Comparison of ENCODE assay signal across 8 cellular contexts in the genomic region with DNA sequence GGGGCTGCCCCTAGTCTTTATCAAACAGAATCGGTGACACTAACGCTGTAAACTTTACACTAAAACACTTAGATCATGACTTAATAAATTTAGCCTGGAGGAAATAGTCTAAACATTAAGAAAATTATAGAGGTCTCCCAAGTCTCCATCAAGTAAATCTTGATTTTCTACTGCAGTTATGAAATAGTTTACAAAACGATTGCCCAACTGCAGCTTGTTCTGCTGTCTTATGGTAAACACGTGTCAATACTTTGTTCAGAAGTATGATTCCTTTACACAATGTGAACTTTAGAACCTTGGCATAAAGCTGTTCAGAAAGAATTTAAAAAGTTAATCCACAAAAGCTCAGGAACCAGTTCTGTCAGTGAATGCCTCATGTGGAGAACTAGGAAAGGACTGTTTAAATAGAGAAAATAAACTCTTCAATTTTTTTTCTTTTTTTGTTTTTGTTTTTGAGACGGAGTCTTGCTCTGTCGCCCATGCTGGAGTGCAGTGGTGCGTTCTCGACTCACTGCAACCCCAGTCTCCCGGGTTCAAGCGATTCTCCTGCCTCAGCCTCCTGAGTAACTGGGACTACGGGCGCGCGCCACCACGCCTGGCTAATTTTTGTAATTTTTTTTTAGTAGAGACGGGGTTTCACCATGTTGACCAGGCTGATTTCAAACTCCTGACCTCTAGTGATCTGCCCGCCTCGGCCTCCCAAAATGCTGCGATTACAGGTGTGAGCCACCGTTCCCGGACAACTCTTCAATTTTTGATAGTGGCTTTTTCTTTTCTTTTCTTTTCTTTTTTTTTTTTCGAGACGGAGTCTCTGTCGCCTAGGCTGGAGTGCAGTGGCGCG. TPM values are rescaled to one million over a fixed set of nuclear protein-coding genes. Genes with fewer than 3 reads are reported as not detected.
A peak's percentile ranks its signal among the peaks of the same experiment; 100 is the strongest.
DNase-seq lines count a peak whose midpoint lies in the region; ATAC-seq and TF ChIP-seq lines count a peak whose summit lies in the region.

No MANE protein-coding gene starts in this region.

- no peaks in the 10 kb centered on the region for H3K27me3 Mint-ChIP-seq in memory B cell

- H3K27ac Mint-ChIP-seq in memory B cell, result peak overlapping the region; percentile 95

- intact Hi-C loops in posterior cingulate gyrus (cut with DNase I), result loop anchor here (10.0 kb wide), 1 partner anchor 66 kb away; a partner anchor contains a TSS

- H3K4me3 Mint-ChIP-seq in memory B cell, result peak overlapping the region; percentile 95

- DNase-seq in BE2C (no peak), brain microvascular endothelial cell (no peak), memory B cell (ENCODE audit: low spot score in 2 of 2) (no peak), posterior cingulate gyrus (no peak), NCI-H2171 treated with DMSO at 0.1 percent for 48 hours (lab: John Stamatoyannopoulos, UW) (no peak), NCI-H146 treated with DMSO at 0.1 percent for 48 hours (lab: John Stamatoyannopoulos, UW; ENCODE audit: unreplicated experiment) (no peak)
- no peak for DNase-seq in Jurkat, Clone E6-1 (ENCODE audit: low read depth, low spot score)

- peak overlapping the region; percentile 81 for H3K27ac ChIP-seq in brain microvascular endothelial cell

- H3K9me3 ChIP-seq in BE2C, result no peaks in the 10 kb centered on the region

- H3K9me3 Mint-ChIP-seq in memory B cell, result no peaks in the 10 kb centered on the region

- ATAC-seq in memory B cell (ENCODE audit: low read depth) (no peak), HG03439 (IDR thresholded peaks at IDR 0.05; ENCODE audit: unreplicated experiment) (no peak)

- H3K4me1 Mint-ChIP-seq in memory B cell, result peaks cover 35% of the 10 kb centered on the region

- in situ Hi-C loops in brain microvascular endothelial cell (cut with HindIII; ENCODE audit: low pct_ligation_motif_present, low sequenced_read_pairs), result no loop called here

- H3K36me3 ChIP-seq in BE2C (no peaks in the 10 kb centered on the region), brain microvascular endothelial cell (replicated peaks) (no peaks in the 10 kb centered on the region)

- H3K27me3 ChIP-seq in BE2C (no peaks in the 10 kb centered on the region), brain microvascular endothelial cell (replicated peaks) (no peaks in the 10 kb centered on the region)

- H3K4me3 ChIP-seq in BE2C (ENCODE audit: low read depth, low read length), result peak overlapping the region; percentile 85
- peak overlapping the region; percentile 79 for H3K4me3 ChIP-seq in Jurkat, Clone E6-1 (ENCODE audit: low read length)
- H3K4me3 ChIP-seq in brain microvascular endothelial cell (ENCODE audit: low read depth, low read length), result peak overlapping the region; percentile 98

- H3K36me3 Mint-ChIP-seq in memory B cell, result peaks cover 5% of the 10 kb centered on the region

- TF ChIP-seq CTCF in BE2C (IDR thresholded peaks at IDR 0.05; ENCODE audit: low read depth, low read length), result no peak
- no peak for TF ChIP-seq CTCF in brain microvascular endothelial cell (IDR thresholded peaks at IDR 0.05; ENCODE audit: low read depth, low read length, missing control alignments)

- H3K4me1 ChIP-seq in BE2C, result no peaks in the 10 kb centered on the region

RNA-seq across cellular contexts. Expression of a gene that starts 1.6 kb away (rescaled TPM):
- polyA plus RNA-seq in BE2C (2012; ENCODE audit: insufficient read depth, insufficient read length, low read depth), result 4.4 TPM
- 19.0 TPM for polyA plus RNA-seq in Jurkat, Clone E6-1 (2012; ENCODE audit: insufficient read depth, insufficient read length)

RNA-seq across cellular contexts. Expression of a gene that starts 34.1 kb away (rescaled TPM):
- polyA plus RNA-seq in BE2C (2012; ENCODE audit: insufficient read depth, insufficient read length, low read depth), result 0.63 TPM
- not detected for polyA plus RNA-seq in Jurkat, Clone E6-1 (2012; ENCODE audit: insufficient read depth, insufficient read length)
